In genomic region chr1:207752456-207753132, GRCh38 we compare ENCODE assay signal across 1 cellular context.
A peak's percentile ranks its signal among the peaks of the same experiment; 100 is the strongest.
TF ChIP-seq lines count a peak whose summit lies in the region.

No MANE protein-coding gene starts in this region.

TF ChIP-seq in K562, 482 proteins besides CTCF, POLR2A, EP300 and RAD21 (continued from another document and continues in another):
- TF ChIP-seq ZNF121 (CRISPR knock-in tag; conservative IDR thresholded peaks at IDR 0.05) (0 out of 2 replicates have a peak, but pooled peaks have one; percentile 35), ZKSCAN3 (CRISPR knock-in tag; IDR thresholded peaks at IDR 0.05) (no peak), POLR2AphosphoS5 (IDR thresholded peaks at IDR 0.05; ENCODE audit: control insufficient read depth, insufficient read depth, low read depth, low read length) (no peak), ELK3 (CRISPR knock-in tag; IDR thresholded peaks at IDR 0.05) (no peak), GTF2A2 (tag; IDR thresholded peaks at IDR 0.05) (no peak), SMARCE1 (IDR thresholded peaks at IDR 0.05) (no peak; the same call in 1 of the 2 replicates), SAFB (IDR thresholded peaks at IDR 0.05; ENCODE audit: borderline replicate concordance, low read depth, low read length) (no peak), FOXA3 (CRISPR knock-in tag; conservative IDR thresholded peaks at IDR 0.05 in 1 of 2, IDR thresholded peaks at IDR 0.05 in 1 of 2) (no peak), PHF20 (IDR thresholded peaks at IDR 0.05; ENCODE audit: partially characterized antibody) (no peak), POLR2G (IDR thresholded peaks at IDR 0.05; ENCODE audit: low read depth, low read length) (no peak), TFAM (CRISPR knock-in tag; conservative IDR thresholded peaks at IDR 0.05) (no peak), CBX8 (IDR thresholded peaks at IDR 0.05; ENCODE audit: borderline replicate concordance, extremely low read depth, low read depth, low read length, poor library complexity, severe bottlenecking) (no peak), LEF1 (IDR thresholded peaks at IDR 0.05) (no peak), ZBTB40 (IDR thresholded peaks at IDR 0.05) (no peak), ZBTB40 (CRISPR knock-in tag; IDR thresholded peaks at IDR 0.05) (0 out of 2 replicates have a peak, but pooled peaks have one; percentile 14), HDAC3 (IDR thresholded peaks at IDR 0.05; ENCODE audit: borderline replicate concordance, partially characterized antibody) (no peak), ZNF507 (tag; conservative IDR thresholded peaks at IDR 0.05) (no peak), ZNF449 (CRISPR knock-in tag; IDR thresholded peaks at IDR 0.05) (no peak), LARP7 (IDR thresholded peaks at IDR 0.05) (no peak; the same call in 1 of the 2 replicates), ZNF76 (CRISPR knock-in tag; IDR thresholded peaks at IDR 0.05; ENCODE audit: borderline replicate concordance) (no peak), HDAC8 (tag; IDR thresholded peaks at IDR 0.05) (no peak), PPARD (CRISPR knock-in tag; IDR thresholded peaks at IDR 0.05) (no peak), SNRNP70 (optimal IDR thresholded peaks at IDR 0.05; ENCODE audit: low read depth, low read length) (no peak), SNAPC5 (CRISPR knock-in tag; IDR thresholded peaks at IDR 0.05) (no peak), DMBX1 (CRISPR knock-in tag; IDR thresholded peaks at IDR 0.05; ENCODE audit: borderline replicate concordance) (no peak), NFIX (CRISPR knock-in tag; IDR thresholded peaks at IDR 0.05; ENCODE audit: low read depth) (no peak), SETDB1 (IDR thresholded peaks at IDR 0.05; ENCODE audit: low read length) (no peak), GTF3C2 (IDR thresholded peaks at IDR 0.05; ENCODE audit: borderline replicate concordance, extremely low read depth, insufficient read length) (no peak), USF2 (CRISPR knock-in tag; IDR thresholded peaks at IDR 0.05) (no peak), POU5F1 (IDR thresholded peaks at IDR 0.05; ENCODE audit: borderline replicate concordance, low read depth, low read length, partially characterized antibody) (no peak), TAF1 (IDR thresholded peaks at IDR 0.05; ENCODE audit: control insufficient read depth, extremely low read depth, insufficient read depth, low read length, severe bottlenecking) (no peak), PYGO2 (tag; IDR thresholded peaks at IDR 0.05) (no peak), BRCA1 (IDR thresholded peaks at IDR 0.05) (no peak), BRCA1 (CRISPR knock-in tag; IDR thresholded peaks at IDR 0.05) (no peak), THRAP3 (IDR thresholded peaks at IDR 0.05; ENCODE audit: borderline replicate concordance) (no peak), ZNF644 (tag; IDR thresholded peaks at IDR 0.05; ENCODE audit: low read depth) (no peak), FOXA1 (IDR thresholded peaks at IDR 0.05; ENCODE audit: borderline replicate concordance) (no peak), ZNF133 (CRISPR knock-in tag; IDR thresholded peaks at IDR 0.05) (no peak), ESRRB (CRISPR knock-in tag; IDR thresholded peaks at IDR 0.05; ENCODE audit: borderline replicate concordance) (no peak), ELK1 (CRISPR knock-in tag; IDR thresholded peaks at IDR 0.05) (no peak), SP1 (CRISPR knock-in tag; IDR thresholded peaks at IDR 0.05) (no peak; the same call in 1 of the 2 replicates), HMG20A (CRISPR knock-in tag; conservative IDR thresholded peaks at IDR 0.05) (no peak), TEAD4 (IDR thresholded peaks at IDR 0.05; ENCODE audit: low read length) (0 out of 2 replicates have a peak, but pooled peaks have one; percentile 2), TEAD4 (CRISPR knock-in tag; IDR thresholded peaks at IDR 0.05; ENCODE audit: borderline replicate concordance) (no peak), RFX7 (CRISPR knock-in tag; IDR thresholded peaks at IDR 0.05) (no peak), ZFP91 (CRISPR knock-in tag; IDR thresholded peaks at IDR 0.05) (no peak), TRIM25 (IDR thresholded peaks at IDR 0.05; ENCODE audit: borderline replicate concordance) (0 out of 2 replicates have a peak, but pooled peaks have one; percentile 60), MAFF (IDR thresholded peaks at IDR 0.05; ENCODE audit: low read length) (no peak)
